In the genomic region with DNA sequence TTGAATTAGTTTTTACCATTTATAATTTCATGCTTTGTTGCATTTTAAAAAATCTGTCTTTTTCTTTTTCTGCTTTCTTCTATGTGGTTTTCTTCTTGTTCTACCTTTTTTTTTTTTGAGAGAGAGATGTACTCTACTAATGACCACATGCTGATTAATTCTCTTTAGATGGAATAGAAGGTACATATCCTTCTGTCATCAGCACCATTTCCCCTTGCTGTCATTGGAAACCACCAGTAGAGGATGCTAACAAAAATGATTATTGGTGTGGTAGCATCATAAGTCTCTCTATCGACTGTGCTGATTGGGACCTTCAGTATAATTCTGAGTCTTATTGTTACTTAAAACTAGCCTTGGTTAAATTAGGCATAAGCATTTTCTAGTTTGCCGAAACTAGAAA, we compare ENCODE assay signal across 9 cellular contexts. TPM values are rescaled to one million over a fixed set of nuclear protein-coding genes. Genes with fewer than 3 reads are reported as not detected.
DNase-seq lines count a peak whose midpoint lies in the region; ATAC-seq and TF ChIP-seq lines count a peak whose summit lies in the region.
"Had no signal": no experiment of that assay in that cellular context is flagged by ENCODE, and none has a peak within 500 bp of the region (broad histone marks: within the 10 kb centered on the region; RNA-seq: fewer than 3 reads in every experiment).

No MANE protein-coding gene starts in this region.

- ATAC-seq in activated CD8-positive, alpha-beta memory T cell treated with anti-CD3 and anti-CD28 coated beads, Interleukin-2, amount 10 ng/mL, durations not matched to agents 7 days and 5 days, result no peak
- peak; percentile 45 for ATAC-seq in stimulated activated effector memory CD8-positive, alpha-beta T cell treated with anti-CD3 and anti-CD28 coated beads, Interleukin-12 subunit alpha, Interleukin-12 subunit beta, amount 100 ng/mL, for 72 hours
- ATAC-seq in GM21390 (IDR thresholded peaks at IDR 0.05; ENCODE audit: unreplicated experiment) (no peak), GM19467 (IDR thresholded peaks at IDR 0.05; ENCODE audit: unreplicated experiment) (no peak), GM21515 (IDR thresholded peaks at IDR 0.05; ENCODE audit: unreplicated experiment) (no peak)

- DNase-seq in activated CD8-positive, alpha-beta memory T cell treated with anti-CD3 and anti-CD28 coated beads, Interleukin-2, amount 10 ng/mL, durations not matched to agents 7 days and 5 days, result no peak
- no peak for DNase-seq in activated CD8-positive, alpha-beta memory T cell treated with anti-CD3 and anti-CD28 coated beads, Interleukin-2, amount 50 U/mL, for 4 hours
- DNase-seq in NCI-H1694 (lab: John Stamatoyannopoulos, UW), result peak; percentile 51
- DNase-seq in coronary artery (ENCODE audit: low spot score), result no peak
- no peak for DNase-seq in stimulated activated effector memory CD8-positive, alpha-beta T cell treated with anti-CD3 and anti-CD28 coated beads, Interleukin-12 subunit alpha, Interleukin-12 subunit beta, amount 100 ng/mL, for 72 hours (ENCODE audit: low spot score in 2 of 2)
- DNase-seq: activated effector memory CD4-positive, alpha-beta T cell treated with anti-CD3 and anti-CD28 coated beads, Interleukin-2, amount 50 U/mL, for 16 hours had no signal

- no peak for TF ChIP-seq CTCF in coronary artery (IDR thresholded peaks at IDR 0.05)

- no peak overlapping the region for H3K27ac ChIP-seq in coronary artery

- peaks cover 30% of the 10 kb centered on the region for H3K4me1 Mint-ChIP-seq in activated CD8-positive, alpha-beta memory T cell treated with anti-CD3 and anti-CD28 coated beads, Interleukin-2, amount 10 ng/mL, durations not matched to agents 7 days and 5 days
- peaks cover 29% of the 10 kb centered on the region for H3K4me1 Mint-ChIP-seq in stimulated activated effector memory CD8-positive, alpha-beta T cell treated with anti-CD3 and anti-CD28 coated beads, Interleukin-12 subunit alpha, Interleukin-12 subunit beta, amount 100 ng/mL, for 72 hours

- peak overlapping the region; percentile 13 for H3K4me3 Mint-ChIP-seq in activated CD8-positive, alpha-beta memory T cell treated with anti-CD3 and anti-CD28 coated beads, Interleukin-2, amount 10 ng/mL, durations not matched to agents 7 days and 5 days
- H3K4me3 Mint-ChIP-seq in stimulated activated effector memory CD8-positive, alpha-beta T cell treated with anti-CD3 and anti-CD28 coated beads, Interleukin-12 subunit alpha, Interleukin-12 subunit beta, amount 100 ng/mL, for 72 hours, result peak overlapping the region; percentile 83

- CTCF ChIA-PET in activated CD8-positive, alpha-beta memory T cell treated with anti-CD3 and anti-CD28 coated beads, Interleukin-2, amount 10 ng/mL, durations not matched to agents 7 days and 5 days (lab: Charles Lee), result no interaction called here

- peaks cover 6% of the 10 kb centered on the region for H3K36me3 Mint-ChIP-seq in activated CD8-positive, alpha-beta memory T cell treated with anti-CD3 and anti-CD28 coated beads, Interleukin-2, amount 10 ng/mL, durations not matched to agents 7 days and 5 days
- peaks cover 23% of the 10 kb centered on the region for H3K36me3 Mint-ChIP-seq in stimulated activated effector memory CD8-positive, alpha-beta T cell treated with anti-CD3 and anti-CD28 coated beads, Interleukin-12 subunit alpha, Interleukin-12 subunit beta, amount 100 ng/mL, for 72 hours

- H3K27ac Mint-ChIP-seq in activated CD8-positive, alpha-beta memory T cell treated with anti-CD3 and anti-CD28 coated beads, Interleukin-2, amount 10 ng/mL, durations not matched to agents 7 days and 5 days, result no peak overlapping the region
- no peak overlapping the region for H3K27ac Mint-ChIP-seq in stimulated activated effector memory CD8-positive, alpha-beta T cell treated with anti-CD3 and anti-CD28 coated beads, Interleukin-12 subunit alpha, Interleukin-12 subunit beta, amount 100 ng/mL, for 72 hours

- H3K9me3 Mint-ChIP-seq in activated CD8-positive, alpha-beta memory T cell treated with anti-CD3 and anti-CD28 coated beads, Interleukin-2, amount 10 ng/mL, durations not matched to agents 7 days and 5 days (ENCODE audit: low read depth), result no peaks in the 10 kb centered on the region
- H3K9me3 Mint-ChIP-seq in stimulated activated effector memory CD8-positive, alpha-beta T cell treated with anti-CD3 and anti-CD28 coated beads, Interleukin-12 subunit alpha, Interleukin-12 subunit beta, amount 100 ng/mL, for 72 hours, result no peaks in the 10 kb centered on the region

- H3K4me3 ChIP-seq in coronary artery, result peak overlapping the region; percentile 99

- no peaks in the 10 kb centered on the region for H3K27me3 Mint-ChIP-seq in activated CD8-positive, alpha-beta memory T cell treated with anti-CD3 and anti-CD28 coated beads, Interleukin-2, amount 10 ng/mL, durations not matched to agents 7 days and 5 days

RNA-seq across cellular contexts. Expression of a gene that starts 3.6 kb away (rescaled TPM):
- 10 to 100 TPM; 48.9 to 57.0 TPM for total RNA-seq in activated CD8-positive, alpha-beta memory T cell treated with anti-CD3 and anti-CD28 coated beads, Interleukin-2, amount 10 ng/mL, durations not matched to agents 7 days and 5 days
